Comparison of ENCODE assay signal across 8 cellular contexts in the genomic region with DNA sequence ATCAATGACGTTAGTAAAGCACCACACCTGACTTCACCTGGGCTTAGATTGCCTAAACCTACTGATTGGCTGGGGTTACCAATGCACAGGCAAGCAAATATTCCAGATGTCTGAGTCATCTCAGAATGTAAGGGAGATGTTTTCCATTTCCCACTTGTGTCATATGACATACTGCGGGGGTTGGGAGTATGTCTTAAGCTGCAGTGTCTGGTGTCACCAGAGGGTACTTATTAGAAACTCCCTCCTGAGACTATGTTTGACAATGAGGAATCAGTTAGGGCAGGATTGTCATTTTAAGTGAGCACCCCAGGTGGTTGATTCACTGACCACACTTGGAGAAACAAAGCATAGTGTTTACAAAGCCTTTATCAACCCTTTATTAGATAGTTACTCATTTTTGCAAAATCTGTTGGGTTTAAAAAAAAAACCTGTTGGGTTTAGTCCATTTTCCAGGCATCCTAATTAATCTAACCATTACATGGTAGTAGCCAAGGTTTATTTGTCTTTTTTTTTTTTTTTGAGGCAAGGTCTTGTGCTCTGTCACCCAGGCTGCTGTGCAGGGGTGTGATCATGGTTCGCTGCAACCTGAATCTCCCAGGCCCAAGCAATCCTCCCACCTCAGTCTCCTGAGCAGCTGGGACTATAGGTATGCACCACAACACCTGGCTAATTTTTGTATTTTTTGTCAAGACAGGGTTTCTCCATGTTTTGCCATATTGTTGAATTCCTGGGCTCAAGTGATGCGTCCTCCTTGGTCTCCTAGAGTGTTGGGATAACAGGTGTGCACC.
DNase-seq lines count a peak whose midpoint lies in the region; ATAC-seq and TF ChIP-seq lines count a peak whose summit lies in the region.

No MANE protein-coding gene starts in this region.

- DNase-seq in BE2C (peak; percentile 54), HPDE6-E6E7 (ENCODE audit: extremely low spot score) (peak; percentile 65), RPMI8226 (peak; percentile 32), hepatic stellate cell (ENCODE audit: low spot score) (peak; percentile 26), superior temporal gyrus (ENCODE audit: extremely low spot score) (no peak), hypothalamus (lab: John Stamatoyannopoulos, UW) (no peak), Peyer's patch (no peak)
- DNase-seq in naive thymus-derived CD4-positive, alpha-beta T cell = no peak

- H3K27me3 ChIP-seq in BE2C (no peaks in the 10 kb centered on the region), Peyer's patch (no peaks in the 10 kb centered on the region)
- H3K27me3 ChIP-seq in naive thymus-derived CD4-positive, alpha-beta T cell (ENCODE audit: control insufficient read depth in 2 of 2, insufficient read depth in 2 of 2, low read length in 2 of 2) = no peaks in the 10 kb centered on the region

- H3K9me3 Mint-ChIP-seq in naive thymus-derived CD4-positive, alpha-beta T cell = peaks cover 0 to under 1% (median 0%) of the 10 kb centered on the region in 11 donors

- H3K27ac ChIP-seq in naive thymus-derived CD4-positive, alpha-beta T cell (ENCODE audit: low read depth, low read length) = no peak overlapping the region
- no peak overlapping the region for H3K27ac ChIP-seq in Peyer's patch

- peaks cover 15 to 61% (median 29%) of the 10 kb centered on the region in 7 donors for H3K4me1 Mint-ChIP-seq in naive thymus-derived CD4-positive, alpha-beta T cell

- intact Hi-C loops in naive thymus-derived CD4-positive, alpha-beta T cell (cut with micrococcal nuclease) = loop anchor here in 1 of 2 donors (10.0 kb wide), 1 partner anchor 51 kb away; no protein-coding TSS in a partner anchor

- H3K4me3 ChIP-seq in BE2C (ENCODE audit: low read depth, low read length) (no peak overlapping the region), Peyer's patch (no peak overlapping the region)
- no peak overlapping the region for H3K4me3 ChIP-seq in naive thymus-derived CD4-positive, alpha-beta T cell (ENCODE audit: low read length)

- TF ChIP-seq CTCF in BE2C (IDR thresholded peaks at IDR 0.05; ENCODE audit: low read depth, low read length) (peak; percentile 17), Peyer's patch (IDR thresholded peaks at IDR 0.05) (no peak)

- CTCF ChIA-PET in naive thymus-derived CD4-positive, alpha-beta T cell (lab: Charles Lee) = no interaction called here

- H3K4me1 ChIP-seq in BE2C (peaks cover 42% of the 10 kb centered on the region), Peyer's patch (peaks cover 0 to 12% (median 0%) of the 10 kb centered on the region in 4 donors)
- no peaks in the 10 kb centered on the region for H3K4me1 ChIP-seq in naive thymus-derived CD4-positive, alpha-beta T cell (ENCODE audit: control insufficient read depth in 2 of 2, insufficient read depth in 2 of 2, low read length in 2 of 2)

- H3K36me3 ChIP-seq in BE2C (peaks cover 10% of the 10 kb centered on the region), Peyer's patch (no peaks in the 10 kb centered on the region)
- no peaks in the 10 kb centered on the region for H3K36me3 ChIP-seq in naive thymus-derived CD4-positive, alpha-beta T cell (ENCODE audit: control insufficient read depth in 2 of 3, insufficient read depth in 3 of 3, low read length in 3 of 3)

- no peak overlapping the region for H3K4me3 Mint-ChIP-seq in naive thymus-derived CD4-positive, alpha-beta T cell

- H3K27ac Mint-ChIP-seq in naive thymus-derived CD4-positive, alpha-beta T cell = no peak overlapping the region

- H3K36me3 Mint-ChIP-seq in naive thymus-derived CD4-positive, alpha-beta T cell = peaks cover 13 to 45% (median 22%) of the 10 kb centered on the region in 5 donors

- H3K9me3 ChIP-seq in BE2C (no peaks in the 10 kb centered on the region), Peyer's patch (no peaks in the 10 kb centered on the region)
- no peaks in the 10 kb centered on the region for H3K9me3 ChIP-seq in naive thymus-derived CD4-positive, alpha-beta T cell (ENCODE audit: control insufficient read depth in 2 of 3, low read length in 3 of 3)

- no peak for ATAC-seq in naive thymus-derived CD4-positive, alpha-beta T cell

- POLR2A ChIA-PET in naive thymus-derived CD4-positive, alpha-beta T cell (lab: Charles Lee) = no interaction called here

- no peak for TF ChIP-seq POLR2A in Peyer's patch (IDR thresholded peaks at IDR 0.05)

- H3K27me3 Mint-ChIP-seq in naive thymus-derived CD4-positive, alpha-beta T cell = no peaks in the 10 kb centered on the region

Comparison
In these comparisons a context has a peak if more than half of its experiments do, and no peak if none do; other contexts are left out.
1. DNase-seq: peak in BE2C (single experiment), HPDE6-E6E7 (single experiment), RPMI8226 (single experiment) and hepatic stellate cell (single experiment); none in superior temporal gyrus (single experiment), hypothalamus (0 of 51), naive thymus-derived CD4-positive, alpha-beta T cell (0 of 9) and Peyer's patch (0 of 3).